20 cellular contexts compared by ENCODE assay signal in the genomic region with DNA sequence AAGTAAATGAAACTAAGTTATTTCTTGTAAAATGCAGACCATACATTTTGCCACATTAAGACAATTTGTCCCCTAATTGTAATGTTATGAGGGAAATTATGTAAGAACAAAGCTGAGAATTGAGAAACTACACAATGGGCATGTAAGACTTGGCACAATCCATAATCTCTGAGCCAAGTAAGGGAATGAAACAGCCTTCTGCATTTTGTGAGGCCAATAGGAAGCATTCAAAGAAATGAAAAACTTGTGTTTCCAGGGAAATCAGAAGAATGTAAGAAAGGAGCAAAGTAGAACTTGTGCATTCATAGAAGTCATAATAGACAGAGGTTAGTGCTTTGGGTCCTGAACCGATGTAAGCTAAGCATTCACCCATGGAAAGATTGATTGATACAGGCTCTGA. TPM values are rescaled to one million over a fixed set of nuclear protein-coding genes. Genes with fewer than 3 reads are reported as not detected.
DNase-seq lines count a peak whose midpoint lies in the region; ATAC-seq and TF ChIP-seq lines count a peak whose summit lies in the region.
"Had no signal": no experiment of that assay in that cellular context is flagged by ENCODE, and none has a peak within 500 bp of the region (broad histone marks: within the 10 kb centered on the region; RNA-seq: fewer than 3 reads in every experiment).

No MANE protein-coding gene starts in this region.

- no peaks in the 10 kb centered on the region for H3K9me3 Mint-ChIP-seq in activated CD4-positive, alpha-beta memory T cell treated with anti-CD3 and anti-CD28 coated beads for 36 hours
- H3K9me3 Mint-ChIP-seq: CD4-positive, alpha-beta memory T cell; GM23338; H9 had no signal

- no peaks in the 10 kb centered on the region for H3K4me1 Mint-ChIP-seq in activated CD4-positive, alpha-beta memory T cell treated with anti-CD3 and anti-CD28 coated beads for 36 hours (ENCODE audit: low read depth)

- CTCF ChIA-PET in activated CD4-positive, alpha-beta memory T cell treated with anti-CD3 and anti-CD28 coated beads for 36 hours (lab: Charles Lee) = interaction anchor here (0.6 kb wide), 1 partner anchor 522 kb away, joined by 3 read pairs; no protein-coding TSS in a partner anchor

- H3K36me3 Mint-ChIP-seq in activated CD4-positive, alpha-beta memory T cell treated with anti-CD3 and anti-CD28 coated beads for 36 hours = no peaks in the 10 kb centered on the region
- H3K36me3 Mint-ChIP-seq: CD4-positive, alpha-beta memory T cell had no signal

- POLR2A ChIA-PET in activated CD4-positive, alpha-beta memory T cell treated with anti-CD3 and anti-CD28 coated beads for 36 hours (lab: Charles Lee) = no interaction called here

- in situ Hi-C loops in GM13976 (cut with MboI; ENCODE audit: low sequenced_read_pairs, unreplicated experiment) = no loop called here

- no peak for ATAC-seq in activated CD4-positive, CD25-positive, alpha-beta regulatory T cell treated with anti-CD3 and anti-CD28 coated beads, Interleukin-2, amount 50 U/mL, for 24 hours
- ATAC-seq: GM23338, HCT116 had no signal

- no peak overlapping the region for H3K27ac Mint-ChIP-seq in activated CD4-positive, alpha-beta memory T cell treated with anti-CD3 and anti-CD28 coated beads for 36 hours
- H3K27ac Mint-ChIP-seq: CD4-positive, alpha-beta memory T cell; GM23338; H9 had no signal

- peaks cover 6% of the 10 kb centered on the region for H3K27me3 Mint-ChIP-seq in activated CD4-positive, alpha-beta memory T cell treated with anti-CD3 and anti-CD28 coated beads for 36 hours

- intact Hi-C loops in activated CD4-positive, alpha-beta memory T cell treated with anti-CD3 and anti-CD28 coated beads for 36 hours (cut with micrococcal nuclease) = no loop called here

- no peak overlapping the region for H3K4me3 Mint-ChIP-seq in activated CD4-positive, alpha-beta memory T cell treated with anti-CD3 and anti-CD28 coated beads for 36 hours
- H3K4me3 Mint-ChIP-seq: CD4-positive, alpha-beta memory T cell; GM23338; H9 had no signal

- TF ChIP-seq CTCF in GM13976 (IDR thresholded peaks at IDR 0.05; ENCODE audit: borderline replicate concordance, control extremely low read depth, extremely low read depth, insufficient read depth, missing control alignments) = no peak

- DNase-seq in AG08395 (ENCODE audit: low spot score) = peak; percentile 1
- peak; percentile 0 for DNase-seq in GM13976 (ENCODE audit: low spot score)
- DNase-seq in fibroblast of gingiva (ENCODE audit: low read depth) = peak; percentile 55
- peak; percentile 7 for DNase-seq in superior temporal gyrus (ENCODE audit: extremely low spot score)
- no peak for DNase-seq in HUDEP-2 (lab: John Stamatoyannopoulos, UW; ENCODE audit: unreplicated experiment in 76 of 76)
- no peak for DNase-seq in activated CD4-positive, alpha-beta memory T cell treated with anti-CD3 and anti-CD28 coated beads for 36 hours
- DNase-seq: C1 segment of cervical spinal cord; Calu3; CD4-positive, alpha-beta memory T cell; COR-L47; DMS53; DMS79 treated with DMSO at 0.1 percent for 48 hours; GF-D8; H9 had no signal

RNA-seq across cellular contexts. Expression of a gene that starts 1.8 kb away (rescaled TPM):
- total RNA-seq in activated CD4-positive, alpha-beta memory T cell treated with anti-CD3 and anti-CD28 coated beads for 36 hours = not detected
- total RNA-seq: Calu3; CD4-positive, alpha-beta memory T cell; Daoy; G401; GM23338; H4; H9 had no signal

RNA-seq across cellular contexts. Expression of a gene that starts 3.9 kb away (rescaled TPM):
- not detected for total RNA-seq in activated CD4-positive, alpha-beta memory T cell treated with anti-CD3 and anti-CD28 coated beads for 36 hours
- total RNA-seq: Calu3; CD4-positive, alpha-beta memory T cell; Daoy; G401; GM23338; H4; H9 had no signal

RNA-seq across cellular contexts. Expression of a gene that starts 13.5 kb away (rescaled TPM):
- total RNA-seq in activated CD4-positive, alpha-beta memory T cell treated with anti-CD3 and anti-CD28 coated beads for 36 hours = not detected
- total RNA-seq: Calu3; CD4-positive, alpha-beta memory T cell; Daoy; G401; GM23338; H4; H9 had no signal

RNA-seq across cellular contexts. Expression of a gene that starts 13.9 kb away (rescaled TPM):
- total RNA-seq in activated CD4-positive, alpha-beta memory T cell treated with anti-CD3 and anti-CD28 coated beads for 36 hours = not detected
- total RNA-seq: Calu3; CD4-positive, alpha-beta memory T cell; Daoy; G401; GM23338; H4; H9 had no signal

RNA-seq across cellular contexts. Expression of a gene that starts 19.0 kb away (rescaled TPM):
- total RNA-seq in activated CD4-positive, alpha-beta memory T cell treated with anti-CD3 and anti-CD28 coated beads for 36 hours = not detected
- total RNA-seq: Calu3; CD4-positive, alpha-beta memory T cell; Daoy; G401; GM23338; H4; H9 had no signal

Comparison
In these comparisons a context has a peak if more than half of its experiments do, and no peak if none do; other contexts are left out.
1. DNase-seq: peak in AG08395 (single experiment), GM13976 (single experiment), fibroblast of gingiva (single experiment) and superior temporal gyrus (single experiment); none in HUDEP-2 (0 of 76) and activated CD4-positive, alpha-beta memory T cell treated with anti-CD3 and anti-CD28 coated beads for 36 hours (single experiment).